8 cellular contexts compared by ENCODE assay signal in genomic region chr6:136967874-136968752, GRCh38. TPM values are rescaled to one million over a fixed set of nuclear protein-coding genes. Genes with fewer than 3 reads are reported as not detected.
DNase-seq lines count a peak whose midpoint lies in the region; ATAC-seq and TF ChIP-seq lines count a peak whose summit lies in the region.

No MANE protein-coding gene starts in this region.

- H3K9me3 ChIP-seq in Caco-2, result no peaks in the 10 kb centered on the region

- H3K27me3 ChIP-seq in Caco-2 (replicated peaks; ENCODE audit: control insufficient read depth, insufficient read depth, low read length) (no peaks in the 10 kb centered on the region), HL-60 (ENCODE audit: insufficient read depth, poor library complexity, severe bottlenecking) (peaks cover 13% of the 10 kb centered on the region)

- peak; percentile 65 to 73 for TF ChIP-seq CTCF in Caco-2 (IDR thresholded peaks at IDR 0.05; ENCODE audit: insufficient read depth in 1 of 2, low read depth in 1 of 2, low read length in 1 of 2, severe bottlenecking in 1 of 2, unreplicated experiment in 1 of 2)
- peak; percentile 42 for TF ChIP-seq CTCF in HL-60 (IDR thresholded peaks at IDR 0.05; ENCODE audit: insufficient read depth, low read length)
- TF ChIP-seq CTCF in epithelial cell of esophagus (IDR thresholded peaks at IDR 0.05; ENCODE audit: insufficient read depth, low read depth, low read length, missing control alignments), result peak; percentile 74

- no peaks in the 10 kb centered on the region for H3K36me3 Mint-ChIP-seq in Caco-2 (ENCODE audit: insufficient read depth, unreplicated experiment)
- no peaks in the 10 kb centered on the region for H3K36me3 Mint-ChIP-seq in naive thymus-derived CD8-positive, alpha-beta T cell
- H3K36me3 Mint-ChIP-seq in stimulated activated naive B cell treated with anti-CD40 and anti-IgM and Interleukin-4, amounts not matched to agents 10 μg/mL and 1 μg/mL and 100 μg/mL, for 72 hours, result no peaks in the 10 kb centered on the region

- no peak overlapping the region for H3K27ac ChIP-seq in HL-60 (replicated peaks)

- no TSS peak for BruUV-seq in Caco-2 (replicated peaks; lab: Mats Ljungman, UMichigan)

- DNase-seq in Caco-2 (peak; percentile 78 to 80), HL-60 (ENCODE audit: low read depth in 1 of 2, low spot score in 1 of 2) (peak; percentile 45 to 67), NOMO-1 treated with dmso at 0.1 percent for 144 hours (lab: John Stamatoyannopoulos, UW; ENCODE audit: unreplicated experiment) (peak; percentile 23), epithelial cell of esophagus (ENCODE audit: low read depth) (peak; percentile 88)
- peak; percentile 78 for DNase-seq in activated CD8-positive, alpha-beta memory T cell treated with anti-CD3 and anti-CD28 coated beads for 24 hours
- peak; percentile 15 to 67 (median 37) for DNase-seq in naive thymus-derived CD8-positive, alpha-beta T cell
- DNase-seq in stimulated activated naive B cell treated with anti-CD40 and anti-IgM and Interleukin-4, amounts not matched to agents 10 μg/mL and 1 μg/mL and 100 μg/mL, for 72 hours, result peak; percentile 58

- H3K4me3 Mint-ChIP-seq in Caco-2 (ENCODE audit: unreplicated experiment), result no peak overlapping the region
- H3K4me3 Mint-ChIP-seq in naive thymus-derived CD8-positive, alpha-beta T cell, result peak overlapping the region in 1 of 10 donors; percentile 31
- H3K4me3 Mint-ChIP-seq in stimulated activated naive B cell treated with anti-CD40 and anti-IgM and Interleukin-4, amounts not matched to agents 10 μg/mL and 1 μg/mL and 100 μg/mL, for 72 hours, result peak overlapping the region in 1 of 2 donors; percentile 37

- POLR2A ChIA-PET in Caco-2 (lab: Charles Lee), result no interaction called here
- POLR2A ChIA-PET in naive thymus-derived CD8-positive, alpha-beta T cell (lab: Charles Lee), result no interaction called here

- CTCF ChIA-PET in Caco-2 (lab: Charles Lee), result interaction anchor here (0.6 to 0.8 kb wide), 3 partner anchors 9 to 45 kb away, joined by 3 to 6 read pairs (median 5); no protein-coding TSS in a partner anchor

- intact Hi-C loops in Caco-2 (cut with micrococcal nuclease; ENCODE audit: unreplicated experiment), result loop anchor here (1.0 to 10.0 kb wide), 6 partner anchors 8 to 677 kb away; partner anchors contain the start of gene SLC35D3

- H3K4me3 ChIP-seq in Caco-2 (ENCODE audit: low read depth, low read length), result no peak overlapping the region
- no peak overlapping the region for H3K4me3 ChIP-seq in HL-60 (replicated peaks; ENCODE audit: insufficient read depth, low read length)
- no peak overlapping the region for H3K4me3 ChIP-seq in epithelial cell of esophagus (ENCODE audit: low read length)

- no peak overlapping the region for H3K27ac Mint-ChIP-seq in Caco-2 (ENCODE audit: unreplicated experiment)
- no peak overlapping the region for H3K27ac Mint-ChIP-seq in naive thymus-derived CD8-positive, alpha-beta T cell
- H3K27ac Mint-ChIP-seq in stimulated activated naive B cell treated with anti-CD40 and anti-IgM and Interleukin-4, amounts not matched to agents 10 μg/mL and 1 μg/mL and 100 μg/mL, for 72 hours, result no peak overlapping the region

- no peaks in the 10 kb centered on the region for H3K36me3 ChIP-seq in Caco-2 (ENCODE audit: control insufficient read depth, insufficient read depth, low read length)

- H3K27me3 Mint-ChIP-seq in Caco-2 (ENCODE audit: insufficient read depth, unreplicated experiment), result no peaks in the 10 kb centered on the region
- peaks cover 17 to 38% (median 30%) of the 10 kb centered on the region in 5 donors for H3K27me3 Mint-ChIP-seq in naive thymus-derived CD8-positive, alpha-beta T cell
- H3K27me3 Mint-ChIP-seq in stimulated activated naive B cell treated with anti-CD40 and anti-IgM and Interleukin-4, amounts not matched to agents 10 μg/mL and 1 μg/mL and 100 μg/mL, for 72 hours, result peaks cover 7 to 9% of the 10 kb centered on the region in 2 donors

- peaks cover 13% of the 10 kb centered on the region for H3K4me1 ChIP-seq in Caco-2

- ATAC-seq in GM21367 (IDR thresholded peaks at IDR 0.05; ENCODE audit: unreplicated experiment), result peak; percentile 96
- ATAC-seq in naive thymus-derived CD8-positive, alpha-beta T cell, result peak; percentile 80 to 85
- peak; percentile 95 to 98 for ATAC-seq in stimulated activated naive B cell treated with anti-CD40 and anti-IgM and Interleukin-4, amounts not matched to agents 10 μg/mL and 1 μg/mL and 100 μg/mL, for 72 hours (replicated peaks)

- H3K4me1 Mint-ChIP-seq in Caco-2 (ENCODE audit: low read depth, unreplicated experiment), result peaks cover 7% of the 10 kb centered on the region
- H3K4me1 Mint-ChIP-seq in naive thymus-derived CD8-positive, alpha-beta T cell, result peaks cover 0 to 2% (median under 1%) of the 10 kb centered on the region in 4 donors
- peaks cover 0 to 10% of the 10 kb centered on the region in 2 donors for H3K4me1 Mint-ChIP-seq in stimulated activated naive B cell treated with anti-CD40 and anti-IgM and Interleukin-4, amounts not matched to agents 10 μg/mL and 1 μg/mL and 100 μg/mL, for 72 hours

- peaks cover 9% of the 10 kb centered on the region for H3K9me3 Mint-ChIP-seq in Caco-2 (ENCODE audit: unreplicated experiment)
- no peaks in the 10 kb centered on the region for H3K9me3 Mint-ChIP-seq in naive thymus-derived CD8-positive, alpha-beta T cell
- H3K9me3 Mint-ChIP-seq in stimulated activated naive B cell treated with anti-CD40 and anti-IgM and Interleukin-4, amounts not matched to agents 10 μg/mL and 1 μg/mL and 100 μg/mL, for 72 hours, result no peaks in the 10 kb centered on the region

RNA-seq across cellular contexts. Expression of gene SLC35D3, which starts 46.0 kb away (rescaled TPM):
- total RNA-seq in Caco-2 (2022), result 1.4 and 2.3 TPM in 2 replicates
- not detected for total RNA-seq in naive thymus-derived CD8-positive, alpha-beta T cell
- polyA plus RNA-seq in naive thymus-derived CD8-positive, alpha-beta T cell, result not detected

Comparison
In these comparisons a context has a peak if more than half of its experiments do, and no peak if none do; other contexts are left out.
1. DNase-seq: peak in every context shown above with its lines; median percentile 88 in epithelial cell of esophagus; 79 in Caco-2; 78 in activated CD8-positive, alpha-beta memory T cell treated with anti-CD3 and anti-CD28 coated beads for 24 hours; 58 in stimulated activated naive B cell treated with anti-CD40 and anti-IgM and Interleukin-4, amounts not matched to agents 10 μg/mL and 1 μg/mL and 100 μg/mL, for 72 hours; 56 in HL-60; 37 in naive thymus-derived CD8-positive, alpha-beta T cell; 23 in NOMO-1 treated with dmso at 0.1 percent for 144 hours.